ENCODE assay signal across 8 cellular contexts in genomic region chr14:50363734-50364113, GRCh38. TPM values are rescaled to one million over a fixed set of nuclear protein-coding genes. Genes with fewer than 3 reads are reported as not detected.
DNase-seq lines count a peak whose midpoint lies in the region; ATAC-seq and TF ChIP-seq lines count a peak whose summit lies in the region.

No MANE protein-coding gene starts in this region.

- H3K4me2 ChIP-seq in mesenchymal stem cell (ENCODE audit: low read length, poor library complexity, severe bottlenecking), result no peak overlapping the region

- peak overlapping the region; percentile 86 for H4K8ac ChIP-seq in mesenchymal stem cell (ENCODE audit: low read length)

- H3K36me3 Mint-ChIP-seq in activated naive CD8-positive, alpha-beta T cell treated with anti-CD3 and anti-CD28 coated beads for 36 hours, result peaks cover 13% of the 10 kb centered on the region

- intact Hi-C loops in posterior vena cava (cut with DNase I), result no loop called here

- H3K36me3 ChIP-seq in mesenchymal stem cell (ENCODE audit: control insufficient read depth in 1 of 2, insufficient read depth in 2 of 2, low read depth in 1 of 2, low read length in 2 of 2), result peaks cover 0 to 3% of the 10 kb centered on the region in 2 experiments

- WGBS in mesenchymal stem cell, result 85% methylated on average over 3 of the region's 3 CpGs

- H2AK5ac ChIP-seq in mesenchymal stem cell (ENCODE audit: low read length, severe bottlenecking), result no peak overlapping the region

- peaks cover 2% of the 10 kb centered on the region for H3K4me1 ChIP-seq in mesenchymal stem cell (ENCODE audit: control insufficient read depth, insufficient read depth, low read depth, low read length)

- no peak overlapping the region for H2BK12ac ChIP-seq in mesenchymal stem cell (ENCODE audit: low read length in 2 of 2)

- H4K91ac ChIP-seq in mesenchymal stem cell (ENCODE audit: low read length), result peak overlapping the region; percentile 23

- no peak overlapping the region for H3K4ac ChIP-seq in mesenchymal stem cell (ENCODE audit: low read depth in 1 of 2, low read length in 2 of 2)

- no peak overlapping the region for H3K14ac ChIP-seq in mesenchymal stem cell (ENCODE audit: low read length in 2 of 2)

- ATAC-seq in GM18505 (IDR thresholded peaks at IDR 0.05; ENCODE audit: unreplicated experiment) (peak; percentile 97), HG02571 (IDR thresholded peaks at IDR 0.05; ENCODE audit: unreplicated experiment) (peak; percentile 97)

- H3K4me3 Mint-ChIP-seq in activated naive CD8-positive, alpha-beta T cell treated with anti-CD3 and anti-CD28 coated beads for 36 hours, result peak overlapping the region; percentile 80

- peak overlapping the region; percentile 50 to 54 for H3K18ac ChIP-seq in mesenchymal stem cell (ENCODE audit: low read depth in 1 of 2, low read length in 2 of 2)

- H3K27ac ChIP-seq in mesenchymal stem cell (ENCODE audit: low read length, poor library complexity, severe bottlenecking), result peak overlapping the region; percentile 2

- peaks cover 29% of the 10 kb centered on the region for H3K4me1 Mint-ChIP-seq in activated naive CD8-positive, alpha-beta T cell treated with anti-CD3 and anti-CD28 coated beads for 36 hours

- peaks cover 7% of the 10 kb centered on the region for H3K9me3 Mint-ChIP-seq in activated naive CD8-positive, alpha-beta T cell treated with anti-CD3 and anti-CD28 coated beads for 36 hours

- peak; percentile 38 for DNase-seq in NCI-H69 (lab: John Stamatoyannopoulos, UW)
- DNase-seq in activated naive CD8-positive, alpha-beta T cell treated with anti-CD3 and anti-CD28 coated beads for 36 hours, result peak; percentile 45
- DNase-seq in mesenchymal stem cell, result peak; percentile 12
- peak; percentile 42 for DNase-seq in ureter (ENCODE audit: low spot score)
- no peak for DNase-seq in NCI-H510A treated with DMSO at 0.1 percent for 48 hours (lab: John Stamatoyannopoulos, UW)
- no peak for DNase-seq in posterior vena cava (ENCODE audit: low spot score)

- TF ChIP-seq POLR2A in GM18505 (IDR thresholded peaks at IDR 0.05; ENCODE audit: borderline replicate concordance, extremely low read depth, insufficient read depth, insufficient read length), result peak; percentile 61

- H3K27me3 Mint-ChIP-seq in activated naive CD8-positive, alpha-beta T cell treated with anti-CD3 and anti-CD28 coated beads for 36 hours, result no peaks in the 10 kb centered on the region

- no peak overlapping the region for H2AFZ ChIP-seq in mesenchymal stem cell (ENCODE audit: low read depth, low read length)

- H2BK120ac ChIP-seq in mesenchymal stem cell (ENCODE audit: low read depth, low read length), result no peak overlapping the region

- H3K23ac ChIP-seq in mesenchymal stem cell (ENCODE audit: low read length in 2 of 2), result no peak overlapping the region

- no peaks in the 10 kb centered on the region for H3K79me1 ChIP-seq in mesenchymal stem cell (replicated peaks; ENCODE audit: low read length, poor library complexity, severe bottlenecking)

- no peaks in the 10 kb centered on the region for H3K9me3 ChIP-seq in mesenchymal stem cell (ENCODE audit: control insufficient read depth, low read length)

- H3K27me3 ChIP-seq in mesenchymal stem cell (ENCODE audit: control insufficient read depth in 1 of 2, insufficient read depth in 1 of 2, low read length in 2 of 2), result no peaks in the 10 kb centered on the region

- H2BK15ac ChIP-seq in mesenchymal stem cell (ENCODE audit: low read depth, poor library complexity, severe bottlenecking), result no peak overlapping the region

- H2BK5ac ChIP-seq in mesenchymal stem cell (ENCODE audit: low read depth, low read length, poor library complexity, severe bottlenecking), result no peak overlapping the region

- peak overlapping the region in 1 of 2 experiments; percentile 73 for H3K4me3 ChIP-seq in mesenchymal stem cell (ENCODE audit: insufficient read depth in 1 of 2, low read depth in 1 of 2, low read length in 2 of 2)

- peak overlapping the region; percentile 91 for H3K27ac Mint-ChIP-seq in activated naive CD8-positive, alpha-beta T cell treated with anti-CD3 and anti-CD28 coated beads for 36 hours

- H3K9ac ChIP-seq in mesenchymal stem cell (ENCODE audit: low read length), result peak overlapping the region; percentile 66

RNA-seq across cellular contexts. Expression of gene CDKL1, which starts 33.0 kb away (rescaled TPM):
- 1 to 10 TPM; 6.5 to 7.4 TPM for total RNA-seq in activated naive CD8-positive, alpha-beta T cell treated with anti-CD3 and anti-CD28 coated beads for 36 hours
- polyA plus RNA-seq in mesenchymal stem cell (2013, experiment 1 of 2), result 6.5 TPM
- 4.4 TPM for polyA plus RNA-seq in mesenchymal stem cell (2013, experiment 2 of 2)
- total RNA-seq in ureter (34.3 TPM), posterior vena cava (10 to 100 TPM; 10.2 to 17.4 TPM)

RNA-seq across cellular contexts. Expression of gene DMAC2L, which starts 51.6 kb away (rescaled TPM):
- 10 to 100 TPM; 14.5 to 18.1 TPM for total RNA-seq in activated naive CD8-positive, alpha-beta T cell treated with anti-CD3 and anti-CD28 coated beads for 36 hours
- 6.5 TPM for polyA plus RNA-seq in mesenchymal stem cell (2013, experiment 1 of 2)
- polyA plus RNA-seq in mesenchymal stem cell (2013, experiment 2 of 2), result 7.1 TPM
- total RNA-seq in ureter (31.0 TPM), posterior vena cava (10 to 100 TPM; 12.0 to 13.4 TPM)

RNA-seq across cellular contexts. Expression of gene L2HGDH, which starts 51.7 kb away (rescaled TPM):
- 10 to 100 TPM; 21.1 to 21.6 TPM for total RNA-seq in activated naive CD8-positive, alpha-beta T cell treated with anti-CD3 and anti-CD28 coated beads for 36 hours
- 2.1 TPM for polyA plus RNA-seq in mesenchymal stem cell (2013, experiment 1 of 2)
- 2.5 TPM for polyA plus RNA-seq in mesenchymal stem cell (2013, experiment 2 of 2)
- total RNA-seq in ureter, result 7.8 TPM
- total RNA-seq in posterior vena cava, result 1 to 10 TPM; 3.3 to 3.6 TPM

Comparison
In these comparisons a context has a peak if more than half of its experiments do, and no peak if none do; other contexts are left out.
1. DNase-seq: peak in NCI-H69 (single experiment), activated naive CD8-positive, alpha-beta T cell treated with anti-CD3 and anti-CD28 coated beads for 36 hours (single experiment), mesenchymal stem cell (single experiment) and ureter (single experiment); none in NCI-H510A treated with DMSO at 0.1 percent for 48 hours (single experiment) and posterior vena cava (single experiment).